ENCODE assay signal across 26 cellular contexts in genomic region chr7:42099076-42099836, GRCh38.
"Had no signal": no experiment of that assay in that cellular context is flagged by ENCODE, and none has a peak within 500 bp of the region (broad histone marks: within the 10 kb centered on the region; RNA-seq: fewer than 3 reads in every experiment).

No MANE protein-coding gene starts in this region.

- H3K27ac ChIP-seq: body of pancreas, parathyroid adenoma, thoracic aorta, upper lobe of left lung, VCaP had no signal

- H3K4me3 ChIP-seq: body of pancreas, thoracic aorta, upper lobe of left lung had no signal

- H3K9me3 Mint-ChIP-seq: activated CD4-positive, alpha-beta T cell treated with anti-CD3 and anti-CD28 coated beads, Interleukin-2, amount 10 ng/mL, durations not matched to agents 24 days and 14 days; activated CD8-positive, alpha-beta T cell treated with anti-CD3 and anti-CD28 coated beads for 36 hours; activated naive CD4-positive, alpha-beta T cell treated with anti-CD3 and anti-CD28 coated beads, Interleukin-2, amount 50 U/mL, for 24 hours; natural killer cell; stimulated activated naive B cell treated with anti-CD40 and anti-IgM and Interleukin-4, amounts not matched to agents 10 μg/mL and 1 μg/mL and 100 μg/mL, for 72 hours; T-helper 2 cell treated with Interferon-gamma antibody and Interleukin-4, amounts not matched to agents 5 μg/mL and 100 μg/mL, for 36 hours had no signal

- H3K9me3 ChIP-seq: body of pancreas, SK-N-SH, thoracic aorta, upper lobe of left lung had no signal

- H3K27me3 ChIP-seq: body of pancreas, upper lobe of left lung had no signal

- H3K4me1 ChIP-seq: body of pancreas, parathyroid adenoma had no signal

- H3K36me3 ChIP-seq: thoracic aorta, upper lobe of left lung had no signal

- H3K27me3 Mint-ChIP-seq: activated CD4-positive, alpha-beta T cell treated with anti-CD3 and anti-CD28 coated beads, Interleukin-2, amount 10 ng/mL, durations not matched to agents 24 days and 14 days; activated CD8-positive, alpha-beta T cell treated with anti-CD3 and anti-CD28 coated beads for 36 hours; activated naive CD4-positive, alpha-beta T cell treated with anti-CD3 and anti-CD28 coated beads, Interleukin-2, amount 50 U/mL, for 24 hours had no signal

- H3K4me1 Mint-ChIP-seq: activated CD4-positive, alpha-beta T cell treated with anti-CD3 and anti-CD28 coated beads, Interleukin-2, amount 10 ng/mL, durations not matched to agents 24 days and 14 days; activated naive CD4-positive, alpha-beta T cell treated with anti-CD3 and anti-CD28 coated beads, Interleukin-2, amount 50 U/mL, for 24 hours; stimulated activated naive B cell treated with anti-CD40 and anti-IgM and Interleukin-4, amounts not matched to agents 10 μg/mL and 1 μg/mL and 100 μg/mL, for 72 hours; T-cell had no signal

- H3K4me2 ChIP-seq: SK-N-SH had no signal

- DNase-seq: activated CD4-positive, alpha-beta T cell treated with anti-CD3 and anti-CD28 coated beads, Interleukin-2, amount 10 ng/mL, durations not matched to agents 24 days and 14 days; activated CD8-positive, alpha-beta T cell treated with anti-CD3 and anti-CD28 coated beads for 36 hours; activated gamma-delta T cell treated with Interleukin-2 at 50 U/mL for 16 hours; anterior cingulate cortex; body of pancreas; central memory CD4-positive, alpha-beta T cell; dermis blood vessel endothelial cell; effector memory CD4-positive, alpha-beta T cell; hippocampal formation; left ventricle myocardium superior; midbrain; natural killer cell; right cardiac atrium; SK-N-SH; stimulated activated CD4-positive, alpha-beta T cell treated with anti-CD3 and anti-CD28 coated beads, Interleukin-15, amount 100 ng/mL, for 24 hours; stimulated activated CD4-positive, alpha-beta T cell treated with anti-CD3 and anti-CD28 coated beads, Interleukin-2, amount 100 ng/mL, for 48 hours; stimulated activated CD8-positive, alpha-beta memory T cell treated with anti-CD3 and anti-CD28 coated beads, Interleukin-4, amount 100 ng/mL, for 48 hours; stimulated activated naive B cell treated with anti-CD40 and anti-IgM and Interleukin-4, amounts not matched to agents 10 μg/mL and 1 μg/mL and 100 μg/mL, for 72 hours; T-cell; upper lobe of left lung had no signal

- ATAC-seq: activated CD4-positive, CD25-positive, alpha-beta regulatory T cell treated with anti-CD3 and anti-CD28 coated beads, Interleukin-2, amount 50 U/mL, for 24 hours; activated CD8-positive, alpha-beta T cell treated with anti-CD3 and anti-CD28 coated beads for 36 hours; body of pancreas; left ventricle myocardium superior; natural killer cell; right cardiac atrium; stimulated activated naive B cell treated with anti-CD40 and anti-IgM and Interleukin-4, amounts not matched to agents 10 μg/mL and 1 μg/mL and 100 μg/mL, for 72 hours; T-cell had no signal

- H3K9ac ChIP-seq: parathyroid adenoma, SK-N-SH had no signal

- H3K27ac Mint-ChIP-seq: activated CD4-positive, alpha-beta T cell treated with anti-CD3 and anti-CD28 coated beads, Interleukin-2, amount 10 ng/mL, durations not matched to agents 24 days and 14 days; activated CD8-positive, alpha-beta T cell treated with anti-CD3 and anti-CD28 coated beads for 36 hours; activated naive CD4-positive, alpha-beta T cell treated with anti-CD3 and anti-CD28 coated beads, Interleukin-2, amount 50 U/mL, for 24 hours; natural killer cell; stimulated activated naive B cell treated with anti-CD40 and anti-IgM and Interleukin-4, amounts not matched to agents 10 μg/mL and 1 μg/mL and 100 μg/mL, for 72 hours; T-cell; T-helper 2 cell treated with Interferon-gamma antibody and Interleukin-4, amounts not matched to agents 5 μg/mL and 100 μg/mL, for 36 hours had no signal

- H3K79me2 ChIP-seq: parathyroid adenoma had no signal

- H3K36me3 Mint-ChIP-seq: activated naive CD4-positive, alpha-beta T cell treated with anti-CD3 and anti-CD28 coated beads, Interleukin-2, amount 50 U/mL, for 24 hours; natural killer cell; stimulated activated naive B cell treated with anti-CD40 and anti-IgM and Interleukin-4, amounts not matched to agents 10 μg/mL and 1 μg/mL and 100 μg/mL, for 72 hours; T-cell had no signal

- H2AFZ ChIP-seq: parathyroid adenoma had no signal

- H3K4me3 Mint-ChIP-seq: activated CD4-positive, alpha-beta T cell treated with anti-CD3 and anti-CD28 coated beads, Interleukin-2, amount 10 ng/mL, durations not matched to agents 24 days and 14 days; activated CD8-positive, alpha-beta T cell treated with anti-CD3 and anti-CD28 coated beads for 36 hours; activated naive CD4-positive, alpha-beta T cell treated with anti-CD3 and anti-CD28 coated beads, Interleukin-2, amount 50 U/mL, for 24 hours; natural killer cell; stimulated activated naive B cell treated with anti-CD40 and anti-IgM and Interleukin-4, amounts not matched to agents 10 μg/mL and 1 μg/mL and 100 μg/mL, for 72 hours; T-cell; T-helper 2 cell treated with Interferon-gamma antibody and Interleukin-4, amounts not matched to agents 5 μg/mL and 100 μg/mL, for 36 hours had no signal
